Comparison of ENCODE assay signal across 37 cellular contexts in genomic region chr4:73454920-73455319, GRCh38. TPM values are rescaled to one million over a fixed set of nuclear protein-coding genes. Genes with fewer than 3 reads are reported as not detected.
"Had no signal": no experiment of that assay in that cellular context is flagged by ENCODE, and none has a peak within 500 bp of the region (broad histone marks: within the 10 kb centered on the region; RNA-seq: fewer than 3 reads in every experiment).

No MANE protein-coding gene starts in this region.

- H3K9me3 ChIP-seq: MG63 had no signal

- H3K27me3 ChIP-seq: MG63 had no signal

- H3K9ac ChIP-seq: KMS-11 had no signal

- H3K36me3 ChIP-seq: MG63 had no signal

- H3K4me3 ChIP-seq: MG63 had no signal

- H3K4me2 ChIP-seq: KMS-11 had no signal

- H3K27ac ChIP-seq: KMS-11 had no signal

- DNase-seq: Karpas-422, Kasumi-1, MG63, MM.1S, MV-4-11, NCI-H1048, NCI-H1092, NCI-H1092 treated with DMSO at 0.1 percent for 48 hours, NCI-H1105, NCI-H1105 treated with DMSO at 0.1 percent for 48 hours, NCI-H1417, NCI-H1417 treated with DMSO at 0.1 percent for 48 hours, NCI-H1436, NCI-H1436 treated with DMSO at 0.1 percent for 48 hours, NCI-H1694, NCI-H1694 treated with DMSO at 0.1 percent for 48 hours, NCI-H187, NCI-H187 treated with DMSO at 0.1 percent for 48 hours, NCI-H1930, NCI-H2029, NCI-H2029 treated with DMSO at 0.1 percent for 48 hours, NCI-H2081, NCI-H2081 treated with DMSO at 0.1 percent for 48 hours, NCI-H2107, NCI-H2171, NCI-H2171 treated with DMSO at 0.1 percent for 48 hours, NCI-H2227 treated with DMSO at 0.1 percent for 48 hours, NCI-H226, NCI-H345, NCI-H446, NCI-H446 treated with DMSO at 0.1 percent for 48 hours, NCI-H510A had no signal

RNA-seq across cellular contexts. Expression of gene AFP, which starts 18.9 kb away (rescaled TPM):
- total RNA-seq: LHCN-M2, MCF 10A had no signal

RNA-seq across cellular contexts. Expression of gene AFM, which starts 26.6 kb away (rescaled TPM):
- total RNA-seq: LHCN-M2, MCF 10A, NCI-H460 had no signal

RNA-seq across cellular contexts. Expression of gene ALB, which starts 50.8 kb away (rescaled TPM):
- total RNA-seq: LHCN-M2, M059J, MCF 10A, NCI-H460 had no signal
